ENCODE assay signal across 27 cellular contexts in genomic region chr16:31050280-31051030, GRCh38. TPM values are rescaled to one million over a fixed set of nuclear protein-coding genes. Genes with fewer than 3 reads are reported as not detected.
DNase-seq lines count a peak whose midpoint lies in the region; ATAC-seq and TF ChIP-seq lines count a peak whose summit lies in the region.
"Had no signal": no experiment of that assay in that cellular context is flagged by ENCODE, and none has a peak within 500 bp of the region (broad histone marks: within the 10 kb centered on the region; RNA-seq: fewer than 3 reads in every experiment).

No MANE protein-coding gene starts in this region.

- no peak for ATAC-seq in GM21367 (IDR thresholded peaks at IDR 0.05; ENCODE audit: unreplicated experiment)
- ATAC-seq: left colon had no signal

- no peak for TF ChIP-seq CTCF in fibroblast of villous mesenchyme (IDR thresholded peaks at IDR 0.05; ENCODE audit: insufficient read depth, low read depth, low read length)

- peak; percentile 14 for DNase-seq in NCI-H748 (lab: John Stamatoyannopoulos, UW; ENCODE audit: unreplicated experiment)
- DNase-seq in NCI-H748 treated with DMSO at 0.1 percent for 48 hours (lab: John Stamatoyannopoulos, UW): no peak
- peak; percentile 40 for DNase-seq in NCI-H69 (lab: John Stamatoyannopoulos, UW)
- peak; percentile 40 for DNase-seq in fibroblast of villous mesenchyme (ENCODE audit: low read depth)
- no peak for DNase-seq in NCI-H82 treated with DMSO at 0.1 percent for 48 hours (lab: John Stamatoyannopoulos, UW; ENCODE audit: unreplicated experiment)
- no peak for DNase-seq in activated gamma-delta T cell treated with Interleukin-2 at 50 U/mL for 16 hours
- DNase-seq: activated CD4-positive, alpha-beta T cell treated with anti-CD3 and anti-CD28 coated beads for 48 hours; activated CD8-positive, alpha-beta memory T cell treated with anti-CD3 and anti-CD28 coated beads for 24 hours; activated effector memory CD4-positive, alpha-beta T cell treated with Interleukin-2 at 50 U/mL for 16 hours; activated T-cell treated with anti-CD3 and anti-CD28 coated beads for 4 hours; anterior cingulate cortex; CD4-positive, alpha-beta memory T cell; DMS153; esophagus squamous epithelium; immature natural killer cell; Karpas-422; left colon; NCI-H1694; NCI-H774; stimulated activated CD4-positive, alpha-beta T cell treated with anti-CD3 and anti-CD28 coated beads, Interleukin-1b, Interleukin-23, amount 100 ng/mL, for 48 hours; testis; WERI-Rb-1 had no signal

- no peak overlapping the region for H3K4me3 ChIP-seq in fibroblast of villous mesenchyme (ENCODE audit: low read depth, low read length)
- H3K4me3 ChIP-seq: esophagus squamous epithelium, HAP-1, hepatocyte, right atrium auricular region, SJSA1, testis had no signal

RNA-seq across cellular contexts. Expression of gene STX4, which starts 17.1 kb away (rescaled TPM):
- total RNA-seq in fibroblast of villous mesenchyme: 15.5 and 24.2 TPM in 2 replicates

RNA-seq across cellular contexts. Expression of gene ZNF668, which starts 23.6 kb away (rescaled TPM):
- total RNA-seq in fibroblast of villous mesenchyme: 16.0 and 27.1 TPM in 2 replicates

RNA-seq across cellular contexts. Expression of gene ZNF646, which starts 23.8 kb away (rescaled TPM):
- total RNA-seq in fibroblast of villous mesenchyme: 13.4 and 15.8 TPM in 2 replicates

RNA-seq across cellular contexts. Expression of gene PRSS53, which starts 38.3 kb away (rescaled TPM):
- total RNA-seq in fibroblast of villous mesenchyme: 1.7 and 1.9 TPM in 2 replicates

RNA-seq across cellular contexts. Expression of gene STX1B, which starts 40.0 kb away (rescaled TPM):
- total RNA-seq in fibroblast of villous mesenchyme: 2.2 and 2.6 TPM in 2 replicates

Comparison
In these comparisons a context has a peak if more than half of its experiments do, and no peak if none do; other contexts are left out.
1. DNase-seq: peak in NCI-H748 (single experiment), NCI-H69 (single experiment) and fibroblast of villous mesenchyme (single experiment); none in NCI-H748 treated with DMSO at 0.1 percent for 48 hours (single experiment), NCI-H82 treated with DMSO at 0.1 percent for 48 hours (single experiment) and activated gamma-delta T cell treated with Interleukin-2 at 50 U/mL for 16 hours (single experiment).